ENCODE assay signal across 1 cellular context in the genomic region with DNA sequence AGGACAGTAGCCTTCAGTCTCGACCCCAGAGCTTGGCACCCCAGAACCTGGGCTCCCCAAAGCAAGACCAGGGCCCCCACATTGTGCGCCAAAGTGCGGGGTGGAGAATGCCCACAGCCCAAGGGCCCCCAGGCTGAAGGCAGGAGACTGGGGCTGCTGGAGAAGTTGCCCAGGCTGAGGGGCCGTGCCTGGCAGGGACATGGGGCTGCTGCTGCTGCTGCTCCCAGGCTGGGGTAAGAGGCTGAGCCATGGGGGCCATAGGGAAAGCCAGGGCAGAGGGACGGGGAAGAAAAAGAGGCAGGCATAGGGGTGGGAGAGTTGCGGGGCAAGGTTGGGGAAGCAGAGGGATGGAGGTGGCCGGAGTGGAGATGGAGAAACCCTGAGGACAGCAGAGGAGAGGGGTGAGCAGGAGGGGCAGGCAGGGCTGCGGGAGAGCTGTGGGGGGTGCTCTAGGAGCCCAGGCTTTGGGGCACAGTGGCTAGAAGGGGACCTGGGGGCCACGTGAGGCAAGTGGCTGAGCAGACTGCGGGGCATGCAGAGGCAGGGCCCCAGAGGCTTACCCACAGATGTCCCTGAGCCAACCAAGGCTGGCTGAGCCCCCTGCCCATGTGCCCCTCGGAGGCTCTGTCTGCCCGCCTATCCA.
TF ChIP-seq lines count a peak whose summit lies in the region.

No MANE protein-coding gene starts in this region.

TF ChIP-seq in HepG2, 621 proteins besides CTCF, POLR2A, EP300 and RAD21 (continued from another document):
- TF ChIP-seq, protein P1, sequence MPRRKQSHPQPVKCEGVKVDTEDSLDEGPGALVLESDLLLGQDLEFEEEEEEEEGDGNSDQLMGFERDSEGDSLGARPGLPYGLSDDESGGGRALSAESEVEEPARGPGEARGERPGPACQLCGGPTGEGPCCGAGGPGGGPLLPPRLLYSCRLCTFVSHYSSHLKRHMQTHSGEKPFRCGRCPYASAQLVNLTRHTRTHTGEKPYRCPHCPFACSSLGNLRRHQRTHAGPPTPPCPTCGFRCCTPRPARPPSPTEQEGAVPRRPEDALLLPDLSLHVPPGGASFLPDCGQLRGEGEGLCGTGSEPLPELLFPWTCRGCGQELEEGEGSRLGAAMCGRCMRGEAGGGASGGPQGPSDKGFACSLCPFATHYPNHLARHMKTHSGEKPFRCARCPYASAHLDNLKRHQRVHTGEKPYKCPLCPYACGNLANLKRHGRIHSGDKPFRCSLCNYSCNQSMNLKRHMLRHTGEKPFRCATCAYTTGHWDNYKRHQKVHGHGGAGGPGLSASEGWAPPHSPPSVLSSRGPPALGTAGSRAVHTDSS (CRISPR knock-in tag; conservative IDR thresholded peaks at IDR 0.05), result no peak
- TF ChIP-seq, protein P2, sequence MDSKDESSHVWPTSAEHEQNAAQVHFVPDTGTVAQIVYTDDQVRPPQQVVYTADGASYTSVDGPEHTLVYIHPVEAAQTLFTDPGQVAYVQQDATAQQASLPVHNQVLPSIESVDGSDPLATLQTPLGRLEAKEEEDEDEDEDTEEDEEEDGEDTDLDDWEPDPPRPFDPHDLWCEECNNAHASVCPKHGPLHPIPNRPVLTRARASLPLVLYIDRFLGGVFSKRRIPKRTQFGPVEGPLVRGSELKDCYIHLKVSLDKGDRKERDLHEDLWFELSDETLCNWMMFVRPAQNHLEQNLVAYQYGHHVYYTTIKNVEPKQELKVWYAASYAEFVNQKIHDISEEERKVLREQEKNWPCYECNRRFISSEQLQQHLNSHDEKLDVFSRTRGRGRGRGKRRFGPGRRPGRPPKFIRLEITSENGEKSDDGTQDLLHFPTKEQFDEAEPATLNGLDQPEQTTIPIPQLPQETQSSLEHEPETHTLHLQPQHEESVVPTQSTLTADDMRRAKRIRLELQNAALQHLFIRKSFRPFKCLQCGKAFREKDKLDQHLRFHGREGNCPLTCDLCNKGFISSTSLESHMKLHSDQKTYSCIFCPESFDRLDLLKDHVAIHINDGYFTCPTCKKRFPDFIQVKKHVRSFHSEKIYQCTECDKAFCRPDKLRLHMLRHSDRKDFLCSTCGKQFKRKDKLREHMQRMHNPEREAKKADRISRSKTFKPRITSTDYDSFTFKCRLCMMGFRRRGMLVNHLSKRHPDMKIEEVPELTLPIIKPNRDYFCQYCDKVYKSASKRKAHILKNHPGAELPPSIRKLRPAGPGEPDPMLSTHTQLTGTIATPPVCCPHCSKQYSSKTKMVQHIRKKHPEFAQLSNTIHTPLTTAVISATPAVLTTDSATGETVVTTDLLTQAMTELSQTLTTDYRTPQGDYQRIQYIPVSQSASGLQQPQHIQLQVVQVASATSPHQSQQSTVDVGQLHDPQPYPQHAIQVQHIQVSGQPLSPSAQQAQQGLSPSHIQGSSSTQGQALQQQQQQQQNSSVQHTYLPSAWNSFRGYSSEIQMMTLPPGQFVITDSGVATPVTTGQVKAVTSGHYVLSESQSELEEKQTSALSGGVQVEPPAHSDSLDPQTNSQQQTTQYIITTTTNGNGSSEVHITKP (CRISPR knock-in tag; IDR thresholded peaks at IDR 0.05; ENCODE audit: low read depth), result no peak
- TF ChIP-seq ZNF549 (CRISPR knock-in tag; IDR thresholded peaks at IDR 0.05), result no peak
- no peak for TF ChIP-seq TOPORS (CRISPR knock-in tag; IDR thresholded peaks at IDR 0.05)
- TF ChIP-seq ZNF562 (CRISPR knock-in tag; IDR thresholded peaks at IDR 0.05; ENCODE audit: borderline replicate concordance), result no peak
- no peak for TF ChIP-seq ZNF251 (CRISPR knock-in tag; IDR thresholded peaks at IDR 0.05)
- no peak for TF ChIP-seq TOE1 (CRISPR knock-in tag; IDR thresholded peaks at IDR 0.05)
- no peak for TF ChIP-seq FOSL1 (CRISPR knock-in tag; IDR thresholded peaks at IDR 0.05; ENCODE audit: borderline replicate concordance)
- TF ChIP-seq HNRNPH1 (optimal IDR thresholded peaks at IDR 0.05; ENCODE audit: low read depth, low read length), result no peak
